In the genomic region with DNA sequence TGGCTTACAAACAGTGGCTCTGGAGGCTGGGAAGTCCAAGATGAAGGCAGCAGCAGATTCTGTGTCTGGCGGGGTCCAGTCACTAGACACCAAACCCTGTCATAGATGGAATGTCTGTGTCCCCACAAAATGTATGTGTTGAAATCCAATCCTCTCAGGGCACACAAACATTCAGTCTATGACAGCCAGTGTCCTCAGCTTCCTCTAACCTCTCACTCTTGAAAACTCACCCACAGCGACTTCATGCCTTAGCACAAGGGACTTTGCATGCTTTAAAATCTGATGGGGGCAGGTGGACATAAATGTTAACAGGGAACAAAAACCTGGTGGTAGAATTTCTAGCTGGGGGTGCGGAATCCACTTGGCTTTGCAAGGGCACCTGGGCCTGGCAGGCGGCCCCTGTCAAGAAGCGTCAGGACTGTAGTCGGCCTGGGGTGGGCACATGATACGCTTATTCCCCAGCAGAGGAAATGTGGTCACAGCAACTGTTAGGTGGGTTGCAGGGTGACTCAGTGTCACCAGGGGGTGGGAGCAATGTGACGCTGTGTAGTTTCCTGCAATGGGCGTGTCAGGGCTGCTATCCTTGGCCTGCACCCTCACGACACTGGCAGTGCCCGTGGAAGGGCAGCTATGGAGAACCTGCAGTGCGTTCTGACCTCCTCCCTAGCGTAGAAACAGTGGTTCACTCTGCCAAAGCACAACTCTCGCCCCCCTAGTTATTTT, we compare ENCODE assay signal across 10 cellular contexts. TPM values are rescaled to one million over a fixed set of nuclear protein-coding genes. Genes with fewer than 3 reads are reported as not detected.
DNase-seq lines count a peak whose midpoint lies in the region; ATAC-seq and FAIRE-seq lines count a peak whose summit lies in the region.
"Had no signal": no experiment of that assay in that cellular context is flagged by ENCODE, and none has a peak within 500 bp of the region (broad histone marks: within the 10 kb centered on the region; RNA-seq: fewer than 3 reads in every experiment).

No MANE protein-coding gene starts in this region.

- no peaks in the 10 kb centered on the region for H3K27me3 Mint-ChIP-seq in CD4-positive, alpha-beta memory T cell

- H3K27ac ChIP-seq in CD4-positive, alpha-beta memory T cell (ENCODE audit: low read depth, low read length): peak overlapping the region; percentile 8
- H3K27ac ChIP-seq in small intestine (ENCODE audit: low read depth in 1 of 2, low read length in 1 of 2): peak overlapping the region; percentile 19 to 38

- H3K36me3 Mint-ChIP-seq in CD4-positive, alpha-beta memory T cell: no peaks in the 10 kb centered on the region

- peak overlapping the region in 6 of 7 donors; percentile 52 to 92 (median 66) for H3K27ac Mint-ChIP-seq in CD4-positive, alpha-beta memory T cell

- H3K27me3 ChIP-seq in CD4-positive, alpha-beta memory T cell (ENCODE audit: insufficient read depth, low read length): no peaks in the 10 kb centered on the region
- H3K27me3 ChIP-seq in small intestine (ENCODE audit: control insufficient read depth in 2 of 2, insufficient read depth in 2 of 2, low read length in 2 of 2): no peaks in the 10 kb centered on the region

- H3K4me3 Mint-ChIP-seq in CD4-positive, alpha-beta memory T cell: peak overlapping the region in 1 of 8 donors; percentile 36

- H3K4me3 ChIP-seq in CD4-positive, alpha-beta memory T cell (ENCODE audit: low read length in 2 of 2): no peak overlapping the region
- no peak overlapping the region for H3K4me3 ChIP-seq in small intestine (ENCODE audit: low read depth in 1 of 2, low read length in 2 of 2)

- intact Hi-C loops in CD4-positive, alpha-beta memory T cell (cut with micrococcal nuclease): no loop called here

- no peaks in the 10 kb centered on the region for H3K36me3 ChIP-seq in CD4-positive, alpha-beta memory T cell (ENCODE audit: insufficient read depth, low read length)
- no peaks in the 10 kb centered on the region for H3K36me3 ChIP-seq in small intestine (ENCODE audit: control insufficient read depth in 2 of 2, insufficient read depth in 2 of 2, low read length in 2 of 2)

- CTCF ChIA-PET in CD4-positive, alpha-beta memory T cell (lab: Charles Lee; ENCODE audit: partially characterized antibody): no interaction called here

- H3K9me3 Mint-ChIP-seq in CD4-positive, alpha-beta memory T cell: peaks cover 0 to 2% (median 0%) of the 10 kb centered on the region in 8 donors

- POLR2A ChIA-PET in CD4-positive, alpha-beta memory T cell (lab: Charles Lee; ENCODE audit: partially characterized antibody): no interaction called here

- peaks cover 15% of the 10 kb centered on the region for H3K4me1 ChIP-seq in CD4-positive, alpha-beta memory T cell (ENCODE audit: insufficient read depth, low read length)
- H3K4me1 ChIP-seq in small intestine (ENCODE audit: control insufficient read depth in 2 of 2, insufficient read depth in 1 of 2, low read depth in 1 of 2, low read length in 1 of 2): peaks cover 4 to 9% of the 10 kb centered on the region in 2 donors

- peak in 1 of 5 donors; percentile 34 for DNase-seq in CD4-positive, alpha-beta memory T cell
- DNase-seq in Kasumi-1 (lab: John Stamatoyannopoulos, UW) (peak; percentile 59 to 85), small intestine (peak; percentile 39), medulla oblongata (ENCODE audit: extremely low spot score) (no peak), NCI-H1930 (lab: John Stamatoyannopoulos, UW) (no peak)
- peak; percentile 42 for DNase-seq in activated naive CD4-positive, alpha-beta T cell treated with anti-CD3 and anti-CD28 coated beads, Interleukin-2, amount 50 U/mL, for 16 hours
- DNase-seq: NCI-H1092, right cardiac atrium had no signal

- ATAC-seq in GM19328 (IDR thresholded peaks at IDR 0.05; ENCODE audit: unreplicated experiment) (no peak), HG03025 (IDR thresholded peaks at IDR 0.05; ENCODE audit: low FRiP score, unreplicated experiment) (no peak)

- H3K9me3 ChIP-seq in CD4-positive, alpha-beta memory T cell (ENCODE audit: control insufficient read depth in 1 of 2, low read length in 2 of 2): no peaks in the 10 kb centered on the region
- no peaks in the 10 kb centered on the region for H3K9me3 ChIP-seq in small intestine (ENCODE audit: control insufficient read depth, low read depth)

- H3K4me1 Mint-ChIP-seq in CD4-positive, alpha-beta memory T cell: peaks cover 15 to 43% (median 23%) of the 10 kb centered on the region in 4 donors

- FAIRE-seq in small intestine (lab: Jason Lieb, UNC): no peak

- WGBS in small intestine, 3 donors: 65 to 83% (median 78%) methylated on average over 14 of the region's 14 CpGs

RNA-seq across cellular contexts. Expression of a gene that starts 17.7 kb away (rescaled TPM):
- total RNA-seq in CD4-positive, alpha-beta memory T cell: 10 to 100 TPM; 66.9 to 74.9 TPM
- polyA plus RNA-seq in CD4-positive, alpha-beta memory T cell: 10 to 100 TPM in 1 of 2 donors, 1 to 10 TPM in 1; 4.0 to 25.0 TPM
- polyA plus RNA-seq in small intestine: 10 to 100 TPM in 1 of 3 donors, 1 to 10 TPM in 2; 1.8 to 14.7 (median 9.5) TPM

Comparison
In these comparisons a context has a peak if more than half of its experiments do, and no peak if none do; other contexts are left out.
1. DNase-seq: peak in Kasumi-1 (2 of 2), activated naive CD4-positive, alpha-beta T cell treated with anti-CD3 and anti-CD28 coated beads, Interleukin-2, amount 50 U/mL, for 16 hours (single experiment) and small intestine (single experiment); none in medulla oblongata (single experiment) and NCI-H1930 (0 of 2).